Comparison of ENCODE assay signal across 1 cellular context in the genomic region with DNA sequence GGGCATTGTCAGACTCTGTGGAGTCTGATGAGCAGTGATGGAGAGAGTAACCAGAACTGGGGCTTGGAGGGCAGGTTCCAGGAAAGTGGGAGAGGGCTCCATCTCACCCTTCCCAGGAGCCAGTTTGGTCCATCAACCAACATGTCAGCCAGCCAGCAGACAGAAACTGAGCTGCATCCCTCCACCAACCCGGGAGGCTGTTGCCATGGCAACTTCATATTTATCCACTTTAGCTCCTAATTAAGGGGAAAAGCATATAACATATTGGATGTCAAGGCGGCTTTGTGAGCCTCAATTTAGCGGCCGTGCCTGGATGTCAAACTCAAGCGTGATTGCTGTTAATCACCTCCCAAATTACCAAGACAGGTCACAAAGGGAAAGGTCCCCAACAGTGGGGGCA.
TF ChIP-seq lines count a peak whose summit lies in the region.

No MANE protein-coding gene starts in this region.

TF ChIP-seq in HepG2, 621 proteins besides CTCF, POLR2A, EP300 and RAD21 (continued from another document):
- TF ChIP-seq, protein P1, sequence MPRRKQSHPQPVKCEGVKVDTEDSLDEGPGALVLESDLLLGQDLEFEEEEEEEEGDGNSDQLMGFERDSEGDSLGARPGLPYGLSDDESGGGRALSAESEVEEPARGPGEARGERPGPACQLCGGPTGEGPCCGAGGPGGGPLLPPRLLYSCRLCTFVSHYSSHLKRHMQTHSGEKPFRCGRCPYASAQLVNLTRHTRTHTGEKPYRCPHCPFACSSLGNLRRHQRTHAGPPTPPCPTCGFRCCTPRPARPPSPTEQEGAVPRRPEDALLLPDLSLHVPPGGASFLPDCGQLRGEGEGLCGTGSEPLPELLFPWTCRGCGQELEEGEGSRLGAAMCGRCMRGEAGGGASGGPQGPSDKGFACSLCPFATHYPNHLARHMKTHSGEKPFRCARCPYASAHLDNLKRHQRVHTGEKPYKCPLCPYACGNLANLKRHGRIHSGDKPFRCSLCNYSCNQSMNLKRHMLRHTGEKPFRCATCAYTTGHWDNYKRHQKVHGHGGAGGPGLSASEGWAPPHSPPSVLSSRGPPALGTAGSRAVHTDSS (CRISPR knock-in tag; conservative IDR thresholded peaks at IDR 0.05), result no peak
- TF ChIP-seq FOXA3 (CRISPR knock-in tag; IDR thresholded peaks at IDR 0.05) (no peak), RFX1 (IDR thresholded peaks at IDR 0.05) (peak; percentile 21; the same call in 1 of the 2 replicates)
TF ChIP-seq in HepG2: peak in this region for 1.
